9 cellular contexts compared by ENCODE assay signal in genomic region chr17:3965123-3965800, GRCh38. TPM values are rescaled to one million over a fixed set of nuclear protein-coding genes. Genes with fewer than 3 reads are reported as not detected.
DNase-seq lines count a peak whose midpoint lies in the region; ATAC-seq, FAIRE-seq and TF ChIP-seq lines count a peak whose summit lies in the region.
"Had no signal": no experiment of that assay in that cellular context is flagged by ENCODE, and none has a peak within 500 bp of the region (broad histone marks: within the 10 kb centered on the region; RNA-seq: fewer than 3 reads in every experiment).

No MANE protein-coding gene starts in this region.

- H3K9ac ChIP-seq in PC-3 (ENCODE audit: low read length) = no peak overlapping the region

- no peak for TF ChIP-seq POLR2A in gastroesophageal sphincter (IDR thresholded peaks at IDR 0.05)

- peak overlapping the region; percentile 84 for H2AFZ ChIP-seq in PC-3 (ENCODE audit: low read length)

- no peaks in the 10 kb centered on the region for H3K9me2 ChIP-seq in PC-3 (replicated peaks; ENCODE audit: low read length)

- POLR2A ChIA-PET in PC-3 (lab: Charles Lee; ENCODE audit: unreplicated experiment) = interaction anchor here (0.6 kb wide), 1 partner anchor 1075 kb away, joined by 3 read pairs; no protein-coding TSS in a partner anchor

- intact Hi-C loops in PC-3 (cut with micrococcal nuclease) = no loop called here
- intact Hi-C loops in pancreas (cut with DNase I) = no loop called here
- intact Hi-C loops in upper lobe of right lung (cut with DNase I) = no loop called here

- H4K20me1 ChIP-seq in PC-3 (ENCODE audit: low read length) = no peaks in the 10 kb centered on the region

- BruUV-seq in PC-3 (replicated peaks; lab: Mats Ljungman, UMichigan) = no TSS peak

- FAIRE-seq in pancreas (lab: Jason Lieb, UNC) = no peak
- FAIRE-seq: colon had no signal

- H3K9me3 Mint-ChIP-seq in activated T-cell treated with anti-CD3 and anti-CD28 coated beads, Interleukin-2, amount 50 U/mL, for 4 hours = no peaks in the 10 kb centered on the region

- H3K4me3 ChIP-seq in PC-3 (ENCODE audit: low read length) (peak overlapping the region; percentile 69), gastroesophageal sphincter (peak overlapping the region; percentile 49 to 60), pancreas (peak overlapping the region in 3 of 4 donors; percentile 26 to 75 (median 54)), upper lobe of right lung (peak overlapping the region; percentile 63)

- 24 to 52% methylated on average over 5 to 8 of the region's 17 CpGs for WGBS in gastroesophageal sphincter (ENCODE audit: low coverage in 1 of 2), 2 donors
- WGBS in pancreas, 2 donors = 12 to 16% methylated on average over 12 to 17 of the region's 17 CpGs

- CTCF ChIA-PET in PC-3 (lab: Charles Lee) = interaction anchor here (0.5 kb wide), 1 partner anchor 209 kb away, joined by 6 read pairs; no protein-coding TSS in a partner anchor

- no peaks in the 10 kb centered on the region for H3K36me3 Mint-ChIP-seq in activated T-cell treated with anti-CD3 and anti-CD28 coated beads, Interleukin-2, amount 50 U/mL, for 4 hours (ENCODE audit: insufficient read depth)

- H3K27ac ChIP-seq in PC-3 (ENCODE audit: low read length) (no peak overlapping the region), gastroesophageal sphincter (peak overlapping the region in 3 of 4 donors; percentile 51 to 68 (median 68)), pancreas (peak overlapping the region in 3 of 4 donors; percentile 50 to 73 (median 72)), upper lobe of right lung (peak overlapping the region; percentile 74)

- H3K36me3 ChIP-seq in PC-3 (ENCODE audit: low read depth, low read length) = no peaks in the 10 kb centered on the region
- H3K36me3 ChIP-seq in gastroesophageal sphincter = no peaks in the 10 kb centered on the region
- no peaks in the 10 kb centered on the region for H3K36me3 ChIP-seq in pancreas
- H3K36me3 ChIP-seq in upper lobe of right lung = no peaks in the 10 kb centered on the region

- TF ChIP-seq EP300 in gastroesophageal sphincter (IDR thresholded peaks at IDR 0.05) = no peak

- H3K4me3 Mint-ChIP-seq in activated T-cell treated with anti-CD3 and anti-CD28 coated beads, Interleukin-2, amount 50 U/mL, for 4 hours = peak overlapping the region; percentile 85

- H3K9me3 ChIP-seq in PC-3 (ENCODE audit: low read length) (no peaks in the 10 kb centered on the region), gastroesophageal sphincter (no peaks in the 10 kb centered on the region), pancreas (no peaks in the 10 kb centered on the region), upper lobe of right lung (no peaks in the 10 kb centered on the region)

- peaks cover 8% of the 10 kb centered on the region for H3K4me1 ChIP-seq in PC-3 (ENCODE audit: insufficient read depth, low read length)
- peaks cover 0 to 54% (median 0%) of the 10 kb centered on the region in 3 donors for H3K4me1 ChIP-seq in gastroesophageal sphincter
- peaks cover 0 to 39% (median 8%) of the 10 kb centered on the region in 3 donors for H3K4me1 ChIP-seq in pancreas
- peaks cover 35% of the 10 kb centered on the region for H3K4me1 ChIP-seq in upper lobe of right lung

- H3K79me2 ChIP-seq in PC-3 (ENCODE audit: low read length) = no peaks in the 10 kb centered on the region

- H3K4me2 ChIP-seq in PC-3 (ENCODE audit: low read length) = peak overlapping the region; percentile 77

- H3F3A ChIP-seq in PC-3 (ENCODE audit: low read length, unreplicated experiment) = no peaks in the 10 kb centered on the region

- ATAC-seq in PC-3 (peak; percentile 93), gastroesophageal sphincter (peak; percentile 21), pancreas (peak; percentile 63 to 74 (median 69)), upper lobe of right lung (peak; percentile 83), HG03159 (IDR thresholded peaks at IDR 0.05; ENCODE audit: unreplicated experiment) (no peak)
- ATAC-seq in activated T-cell treated with anti-CD3 and anti-CD28 coated beads, Interleukin-2, amount 50 U/mL, for 4 hours = peak; percentile 60 to 62

- TF ChIP-seq CTCF in PC-3 (conservative IDR thresholded peaks at IDR 0.05; ENCODE audit: low read depth, low read length) = no peak
- TF ChIP-seq CTCF in gastroesophageal sphincter (IDR thresholded peaks at IDR 0.05) = peak in 1 of 4 experiments; percentile 23
- TF ChIP-seq CTCF in pancreas (IDR thresholded peaks at IDR 0.05) = no peak
- TF ChIP-seq CTCF in upper lobe of right lung (IDR thresholded peaks at IDR 0.05) = no peak

- no peaks in the 10 kb centered on the region for H3K27me3 Mint-ChIP-seq in activated T-cell treated with anti-CD3 and anti-CD28 coated beads, Interleukin-2, amount 50 U/mL, for 4 hours (ENCODE audit: low read depth)

- DNase-seq in GF-D8 (lab: John Stamatoyannopoulos, UW) (peak; percentile 73), HT-29 (ENCODE audit: low spot score) (peak; percentile 66), PC-3 (peak; percentile 54), pancreas (peak; percentile 61 to 87 (median 75)), upper lobe of right lung (peak; percentile 85)
- DNase-seq in activated T-cell treated with anti-CD3 and anti-CD28 coated beads, Interleukin-2, amount 50 U/mL, for 4 hours = peak; percentile 53

- no peaks in the 10 kb centered on the region for H3K27me3 ChIP-seq in PC-3 (ENCODE audit: low read length)
- peaks cover 47% of the 10 kb centered on the region for H3K27me3 ChIP-seq in gastroesophageal sphincter
- H3K27me3 ChIP-seq in pancreas = no peaks in the 10 kb centered on the region
- peaks cover 8% of the 10 kb centered on the region for H3K27me3 ChIP-seq in upper lobe of right lung

- peaks cover 50% of the 10 kb centered on the region for H3K4me1 Mint-ChIP-seq in activated T-cell treated with anti-CD3 and anti-CD28 coated beads, Interleukin-2, amount 50 U/mL, for 4 hours (ENCODE audit: low read depth)

RNA-seq across cellular contexts. Expression of gene ATP2A3, which starts 1.0 kb away (rescaled TPM):
- total RNA-seq in HT-29 (2014; rRNA removed; shearing (Covaris generic)) = 10.9 and 13.7 TPM in 2 replicates
- total RNA-seq in PC-3 (2014; rRNA removed) (3.3 and 8.9 TPM in 2 replicates), gastroesophageal sphincter (10 to 100 TPM in 3 of 4 donors, 1 to 10 TPM in 1; 5.9 to 35.9 (median 18.1) TPM), pancreas (10 to 100 TPM; 17.8 to 60.3 (median 35.1) TPM), upper lobe of right lung (44.4 TPM)
- total RNA-seq in activated T-cell treated with anti-CD3 and anti-CD28 coated beads, Interleukin-2, amount 50 U/mL, for 4 hours = 10 to 100 TPM; 55.8 to 68.8 (median 63.6) TPM
- 10 to 100 TPM; 52.9 to 67.7 TPM for polyA plus RNA-seq in pancreas

RNA-seq across cellular contexts. Expression of gene P2RX1, which starts 49.0 kb away (rescaled TPM):
- total RNA-seq in HT-29 (2014; rRNA removed; shearing (Covaris generic)) = 0.03 TPM in 1 of 2 replicates, not detected in the other
- total RNA-seq in PC-3 (2014; rRNA removed) (not detected in 2 replicates), gastroesophageal sphincter (10 to 100 TPM in 1 of 4 donors, 1 to 10 TPM in 3; 1.6 to 11.6 (median 3.2) TPM), pancreas (10 to 100 TPM; 17.7 to 41.8 (median 24.9) TPM), upper lobe of right lung (6.8 TPM)
- under 1 TPM; 0.13 to 0.52 (median 0.21) TPM for total RNA-seq in activated T-cell treated with anti-CD3 and anti-CD28 coated beads, Interleukin-2, amount 50 U/mL, for 4 hours
- 10 to 100 TPM; 21.8 to 37.1 TPM for polyA plus RNA-seq in pancreas
